Comparison of ENCODE assay signal across 1 cellular context in the genomic region with DNA sequence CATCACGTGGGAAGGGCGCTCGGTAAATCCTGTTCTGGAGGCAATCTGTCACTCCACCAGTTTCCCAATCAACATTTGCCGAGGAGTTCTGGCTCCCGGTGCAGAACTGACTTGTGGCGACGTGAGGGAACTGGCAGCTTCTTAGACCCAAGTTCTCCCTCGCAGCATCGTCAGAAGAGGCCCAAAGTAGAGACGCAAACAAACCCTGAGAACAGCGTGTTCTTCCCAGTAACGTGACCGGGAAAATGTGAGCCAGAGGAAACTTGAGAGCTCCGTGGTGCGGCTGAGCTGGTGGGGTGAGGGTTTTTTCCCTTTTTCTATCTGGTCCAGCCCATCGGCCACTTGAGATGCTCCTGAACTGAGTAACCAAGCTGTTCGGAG.
TF ChIP-seq lines count a peak whose summit lies in the region.

No MANE protein-coding gene starts in this region.

TF ChIP-seq in H1, 55 proteins besides CTCF, POLR2A, EP300 and RAD21 (continued from another document):
- TF ChIP-seq KDM4A (IDR thresholded peaks at IDR 0.05; ENCODE audit: low read depth, low read length, severe bottlenecking) (no peak), CHD1 (IDR thresholded peaks at IDR 0.05; ENCODE audit: low read depth, low read length) (no peak), YY1 (IDR thresholded peaks at IDR 0.05; ENCODE audit: low read depth, low read length) (no peak), RFX5 (IDR thresholded peaks at IDR 0.05; ENCODE audit: borderline replicate concordance, low read depth, low read length) (no peak)
- TF ChIP-seq, protein P1, sequence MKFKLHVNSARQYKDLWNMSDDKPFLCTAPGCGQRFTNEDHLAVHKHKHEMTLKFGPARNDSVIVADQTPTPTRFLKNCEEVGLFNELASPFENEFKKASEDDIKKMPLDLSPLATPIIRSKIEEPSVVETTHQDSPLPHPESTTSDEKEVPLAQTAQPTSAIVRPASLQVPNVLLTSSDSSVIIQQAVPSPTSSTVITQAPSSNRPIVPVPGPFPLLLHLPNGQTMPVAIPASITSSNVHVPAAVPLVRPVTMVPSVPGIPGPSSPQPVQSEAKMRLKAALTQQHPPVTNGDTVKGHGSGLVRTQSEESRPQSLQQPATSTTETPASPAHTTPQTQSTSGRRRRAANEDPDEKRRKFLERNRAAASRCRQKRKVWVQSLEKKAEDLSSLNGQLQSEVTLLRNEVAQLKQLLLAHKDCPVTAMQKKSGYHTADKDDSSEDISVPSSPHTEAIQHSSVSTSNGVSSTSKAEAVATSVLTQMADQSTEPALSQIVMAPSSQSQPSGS (IDR thresholded peaks at IDR 0.05; ENCODE audit: low read length) = no peak
